In genomic region chr13:109233293-109233692, GRCh38 we compare ENCODE assay signal across 22 cellular contexts.
DNase-seq lines count a peak whose midpoint lies in the region; ATAC-seq and TF ChIP-seq lines count a peak whose summit lies in the region.
"Had no signal": no experiment of that assay in that cellular context is flagged by ENCODE, and none has a peak within 500 bp of the region (broad histone marks: within the 10 kb centered on the region; RNA-seq: fewer than 3 reads in every experiment).

No MANE protein-coding gene starts in this region.

- no peaks in the 10 kb centered on the region for H3K36me3 ChIP-seq in body of pancreas (replicated peaks in 1 of 2; ENCODE audit: insufficient read depth in 1 of 2, low read depth in 2 of 2)
- H3K36me3 ChIP-seq: gastroesophageal sphincter, transverse colon had no signal

- ATAC-seq in GM18498 (IDR thresholded peaks at IDR 0.05; ENCODE audit: unreplicated experiment) (peak; percentile 93), GM19455 (IDR thresholded peaks at IDR 0.05; ENCODE audit: unreplicated experiment) (peak; percentile 68), HG02610 (IDR thresholded peaks at IDR 0.05; ENCODE audit: unreplicated experiment) (peak; percentile 82), HG03565 (IDR thresholded peaks at IDR 0.05; ENCODE audit: unreplicated experiment) (peak; percentile 55), body of pancreas (no peak)
- ATAC-seq: esophagus mucosa; gastroesophageal sphincter; naive thymus-derived CD8-positive, alpha-beta T cell; Panc1 had no signal

- WGBS in body of pancreas, 2 donors, result 63 to 72% methylated on average over 5 of the region's 5 CpGs

- H3K27ac ChIP-seq in body of pancreas, result no peak overlapping the region
- H3K27ac ChIP-seq: gastroesophageal sphincter, transverse colon had no signal

- H3K9me3 ChIP-seq in body of pancreas, result no peaks in the 10 kb centered on the region
- H3K9me3 ChIP-seq: gastroesophageal sphincter, transverse colon had no signal

- no peaks in the 10 kb centered on the region for H3K4me1 ChIP-seq in body of pancreas
- H3K4me1 ChIP-seq: gastroesophageal sphincter, transverse colon had no signal

- no peak for TF ChIP-seq POLR2A in body of pancreas (IDR thresholded peaks at IDR 0.05)

- DNase-seq in KG1 (lab: John Stamatoyannopoulos, UW) (no peak), COR-L47 (lab: John Stamatoyannopoulos, UW) (no peak), body of pancreas (no peak), kidney tubule cell (ENCODE audit: low spot score) (no peak)
- DNase-seq: 8988T; activated B cell treated with CpG ODN at 0.5 μM for 24 hours; activated CD4-positive, alpha-beta memory T cell treated with anti-CD3 and anti-CD28 coated beads, Interleukin-2, amount 10 ng/mL, durations not matched to agents 7 days and 5 days; activated naive CD4-positive, alpha-beta T cell treated with Interleukin-2 at 50 U/mL for 16 hours; amygdala; effector CD4-positive, alpha-beta T cell; mesenchymal stem cell; naive thymus-derived CD8-positive, alpha-beta T cell; NCI-H1694; NCI-H226; transverse colon had no signal

- no peaks in the 10 kb centered on the region for H3K27me3 ChIP-seq in body of pancreas
- H3K27me3 ChIP-seq: gastroesophageal sphincter, transverse colon had no signal

- intact Hi-C loops in body of pancreas (cut with DNase I), result no loop called here

- no peak overlapping the region for H3K4me3 ChIP-seq in body of pancreas
- H3K4me3 ChIP-seq: gastroesophageal sphincter, transverse colon had no signal

- TF ChIP-seq CTCF in body of pancreas (IDR thresholded peaks at IDR 0.05), result no peak
